12 cellular contexts compared by ENCODE assay signal in the genomic region with DNA sequence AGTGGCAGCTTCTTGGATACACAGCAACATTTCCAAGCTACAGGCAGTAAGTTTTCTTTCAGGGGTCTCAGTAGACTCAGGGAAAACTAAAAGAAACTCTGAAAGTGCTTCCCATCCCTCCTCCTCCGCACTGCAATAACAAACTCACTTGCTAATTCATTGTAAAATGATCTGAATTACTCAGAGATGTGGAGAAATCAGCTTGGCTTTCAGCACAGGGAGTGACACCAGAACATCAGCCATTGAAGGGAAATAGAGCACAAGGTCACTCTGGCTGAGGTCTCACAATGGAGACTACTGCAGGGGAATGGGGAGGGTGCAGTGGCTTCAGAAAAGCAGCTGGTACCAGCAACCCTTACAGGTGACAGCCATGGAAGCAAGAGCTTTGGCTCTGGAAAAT.
DNase-seq lines count a peak whose midpoint lies in the region; ATAC-seq and TF ChIP-seq lines count a peak whose summit lies in the region.
"Had no signal": no experiment of that assay in that cellular context is flagged by ENCODE, and none has a peak within 500 bp of the region (broad histone marks: within the 10 kb centered on the region; RNA-seq: fewer than 3 reads in every experiment).

No MANE protein-coding gene starts in this region.

- H3K9me3 Mint-ChIP-seq in neural progenitor cell: no peaks in the 10 kb centered on the region
- H3K9me3 Mint-ChIP-seq: activated CD4-positive, alpha-beta memory T cell treated with anti-CD3 and anti-CD28 coated beads, Interleukin-2, amount 10 ng/mL, durations not matched to agents 7 days and 5 days; activated naive CD4-positive, alpha-beta T cell treated with anti-CD3 and anti-CD28 coated beads, Interleukin-2, amount 50 U/mL, for 24 hours; IgD-negative memory B cell had no signal

- H2AFZ ChIP-seq in fibroblast of lung (ENCODE audit: low read length) (no peak overlapping the region), neural progenitor cell (replicated peaks) (no peak overlapping the region)

- H3K9ac ChIP-seq in fibroblast of lung (ENCODE audit: insufficient read depth, low read length) (no peak overlapping the region), mucosa of rectum (ENCODE audit: low read depth in 1 of 2, low read length in 2 of 2) (no peak overlapping the region), neural progenitor cell (no peak overlapping the region)

- no peak for ATAC-seq in thoracic aorta (ENCODE audit: insufficient number of reproducible peaks, low FRiP score, low read depth)

- peaks cover 26% of the 10 kb centered on the region for H3K4me1 Mint-ChIP-seq in neural progenitor cell
- H3K4me1 Mint-ChIP-seq: activated naive CD4-positive, alpha-beta T cell treated with anti-CD3 and anti-CD28 coated beads, Interleukin-2, amount 50 U/mL, for 24 hours; IgD-negative memory B cell had no signal

- H3K27ac ChIP-seq in fibroblast of lung (ENCODE audit: insufficient read depth, low read length) (peak overlapping the region; percentile 63), mucosa of rectum (ENCODE audit: low read depth in 2 of 2, low read length in 2 of 2) (peak overlapping the region; percentile 61 to 73), thoracic aorta (peak overlapping the region; percentile 69 to 82), neural progenitor cell (no peak overlapping the region)

- H3K4me2 ChIP-seq in fibroblast of lung (ENCODE audit: extremely low read depth, insufficient read depth, low read length): no peak overlapping the region
- no peak overlapping the region for H3K4me2 ChIP-seq in neural progenitor cell

- H3K4me1 ChIP-seq in fibroblast of lung (ENCODE audit: control insufficient read depth, extremely low read depth, insufficient read depth, low read length) (peaks cover 21% of the 10 kb centered on the region), mucosa of rectum (ENCODE audit: control insufficient read depth in 2 of 2, insufficient read depth in 2 of 2, low read length in 2 of 2) (peaks cover 7 to 15% of the 10 kb centered on the region in 2 donors), thoracic aorta (ENCODE audit: control insufficient read depth in 1 of 2, low read depth in 2 of 2) (peaks cover 20 to 35% of the 10 kb centered on the region in 2 donors), neural progenitor cell (peaks cover 5% of the 10 kb centered on the region)

- no peak overlapping the region for H3K27ac Mint-ChIP-seq in neural progenitor cell
- H3K27ac Mint-ChIP-seq: activated CD4-positive, alpha-beta memory T cell treated with anti-CD3 and anti-CD28 coated beads, Interleukin-2, amount 10 ng/mL, durations not matched to agents 7 days and 5 days; activated naive CD4-positive, alpha-beta T cell treated with anti-CD3 and anti-CD28 coated beads, Interleukin-2, amount 50 U/mL, for 24 hours; IgD-negative memory B cell had no signal

- H4K20me1 ChIP-seq in fibroblast of lung (ENCODE audit: control insufficient read depth, extremely low read depth, insufficient read depth, low read length) (no peaks in the 10 kb centered on the region), neural progenitor cell (ENCODE audit: low read depth) (no peaks in the 10 kb centered on the region)

- no peak overlapping the region for H3K4me3 ChIP-seq in fibroblast of lung (replicated peaks in 1 of 4; ENCODE audit: control extremely low read depth in 1 of 4, insufficient read depth in 1 of 4, low read depth in 3 of 4, low read length in 4 of 4)
- no peak overlapping the region for H3K4me3 ChIP-seq in mucosa of rectum (ENCODE audit: low read length in 2 of 2)
- no peak overlapping the region for H3K4me3 ChIP-seq in thoracic aorta
- H3K4me3 ChIP-seq in neural progenitor cell: no peak overlapping the region

- H3K27me3 Mint-ChIP-seq in neural progenitor cell (ENCODE audit: insufficient read depth, low read depth): no peaks in the 10 kb centered on the region
- H3K27me3 Mint-ChIP-seq: activated naive CD4-positive, alpha-beta T cell treated with anti-CD3 and anti-CD28 coated beads, Interleukin-2, amount 50 U/mL, for 24 hours had no signal

- H3K9me3 ChIP-seq in fibroblast of lung (ENCODE audit: control insufficient read depth, insufficient read depth, low read depth, low read length) (no peaks in the 10 kb centered on the region), mucosa of rectum (ENCODE audit: control insufficient read depth in 2 of 2, low read length in 2 of 2) (no peaks in the 10 kb centered on the region), thoracic aorta (no peaks in the 10 kb centered on the region), neural progenitor cell (ENCODE audit: low read depth) (no peaks in the 10 kb centered on the region)

- H3K36me3 Mint-ChIP-seq in neural progenitor cell: peaks cover 5% of the 10 kb centered on the region
- H3K36me3 Mint-ChIP-seq: activated naive CD4-positive, alpha-beta T cell treated with anti-CD3 and anti-CD28 coated beads, Interleukin-2, amount 50 U/mL, for 24 hours had no signal

- H3K27me3 ChIP-seq in fibroblast of lung (ENCODE audit: control insufficient read depth, insufficient read depth, low read length) (no peaks in the 10 kb centered on the region), mucosa of rectum (ENCODE audit: control insufficient read depth in 2 of 2, insufficient read depth in 2 of 2, low read length in 2 of 2) (no peaks in the 10 kb centered on the region), thoracic aorta (replicated peaks; ENCODE audit: insufficient read depth) (no peaks in the 10 kb centered on the region), neural progenitor cell (no peaks in the 10 kb centered on the region)

- no peaks in the 10 kb centered on the region for H3K79me2 ChIP-seq in fibroblast of lung (ENCODE audit: control insufficient read depth, insufficient read depth, low read length)
- no peaks in the 10 kb centered on the region for H3K79me2 ChIP-seq in neural progenitor cell (ENCODE audit: low read depth)

- no peaks in the 10 kb centered on the region for H3K36me3 ChIP-seq in fibroblast of lung (ENCODE audit: control insufficient read depth, insufficient read depth, low read length)
- H3K36me3 ChIP-seq in mucosa of rectum (ENCODE audit: control insufficient read depth in 2 of 2, insufficient read depth in 2 of 2, low read length in 2 of 2): no peaks in the 10 kb centered on the region
- no peaks in the 10 kb centered on the region for H3K36me3 ChIP-seq in thoracic aorta
- no peaks in the 10 kb centered on the region for H3K36me3 ChIP-seq in neural progenitor cell

- DNase-seq in UCSD-AML1 (lab: John Stamatoyannopoulos, UW; ENCODE audit: unreplicated experiment) (peak; percentile 22), fibroblast of lung (ENCODE audit: low read depth in 2 of 2) (peak in 1 of 2 donors; percentile 78), thoracic aorta (ENCODE audit: low spot score) (no peak), neural progenitor cell (ENCODE audit: low spot score) (no peak), AML-193 (lab: John Stamatoyannopoulos, UW) (no peak), HCEC 1CT (no peak), HK-2 (ENCODE audit: unreplicated experiment) (no peak)
- DNase-seq: activated CD4-positive, alpha-beta memory T cell treated with anti-CD3 and anti-CD28 coated beads, Interleukin-2, amount 10 ng/mL, durations not matched to agents 7 days and 5 days; T-helper 1 cell had no signal

- no peak overlapping the region for H3K4me3 Mint-ChIP-seq in neural progenitor cell
- H3K4me3 Mint-ChIP-seq: activated CD4-positive, alpha-beta memory T cell treated with anti-CD3 and anti-CD28 coated beads, Interleukin-2, amount 10 ng/mL, durations not matched to agents 7 days and 5 days; activated naive CD4-positive, alpha-beta T cell treated with anti-CD3 and anti-CD28 coated beads, Interleukin-2, amount 50 U/mL, for 24 hours; IgD-negative memory B cell had no signal

- TF ChIP-seq CTCF in fibroblast of lung (conservative IDR thresholded peaks at IDR 0.05 in 1 of 2, IDR thresholded peaks at IDR 0.05 in 1 of 2; ENCODE audit: low read depth in 1 of 2, low read length in 2 of 2): no peak
- no peak for TF ChIP-seq CTCF in thoracic aorta (IDR thresholded peaks at IDR 0.05)
- no peak for TF ChIP-seq CTCF in neural progenitor cell (IDR thresholded peaks at IDR 0.05)

- no peaks in the 10 kb centered on the region for H3F3A ChIP-seq in neural progenitor cell (ENCODE audit: low read depth)
